17 cellular contexts compared by ENCODE assay signal in the genomic region with DNA sequence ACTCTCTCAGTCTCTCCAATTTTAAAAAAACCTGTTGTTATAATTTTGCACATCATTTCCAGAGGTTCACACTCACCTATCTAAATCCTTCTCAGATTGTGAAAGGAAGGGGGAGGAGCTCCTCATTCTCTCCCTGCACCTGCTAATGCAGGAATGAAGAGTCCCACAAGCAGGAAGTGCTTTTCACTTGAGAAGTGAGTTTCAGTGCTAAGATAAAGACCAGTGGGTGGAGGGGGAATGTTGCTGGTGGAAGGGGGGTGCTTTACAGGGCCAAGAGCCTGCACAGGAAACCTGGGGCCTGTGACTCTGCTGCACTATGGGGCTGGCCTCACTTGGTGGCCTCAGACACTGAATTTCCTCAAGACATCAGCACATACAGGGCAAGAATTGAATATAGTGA.
DNase-seq lines count a peak whose midpoint lies in the region; ATAC-seq and TF ChIP-seq lines count a peak whose summit lies in the region.
"Had no signal": no experiment of that assay in that cellular context is flagged by ENCODE, and none has a peak within 500 bp of the region (broad histone marks: within the 10 kb centered on the region; RNA-seq: fewer than 3 reads in every experiment).

No MANE protein-coding gene starts in this region.

- no peaks in the 10 kb centered on the region for H4K20me1 ChIP-seq in GM23338 (replicated peaks; ENCODE audit: insufficient read depth)
- H4K20me1 ChIP-seq in osteoblast (ENCODE audit: insufficient read depth, low read length): no peaks in the 10 kb centered on the region

- H3K9me2 ChIP-seq in GM23338 (ENCODE audit: insufficient read depth): peaks cover 9% of the 10 kb centered on the region; the same call in 1 of the 2 replicates

- no peaks in the 10 kb centered on the region for H3K27me3 ChIP-seq in GM23338 (ENCODE audit: insufficient read depth)
- H3K27me3 ChIP-seq in osteoblast (ENCODE audit: insufficient read depth, low read length): no peaks in the 10 kb centered on the region
- H3K27me3 ChIP-seq: SJSA1 had no signal

- no peak overlapping the region for H3K4me3 Mint-ChIP-seq in activated CD8-positive, alpha-beta T cell treated with anti-CD3 and anti-CD28 coated beads for 36 hours
- H3K4me3 Mint-ChIP-seq in activated CD8-positive, alpha-beta T cell treated with anti-CD3 and anti-CD28 coated beads, Interleukin-2, amount 10 ng/mL, durations not matched to agents 7 days and 5 days: no peak overlapping the region
- no peak overlapping the region for H3K4me3 Mint-ChIP-seq in GM23338
- no peak overlapping the region for H3K4me3 Mint-ChIP-seq in activated naive CD8-positive, alpha-beta T cell treated with anti-CD3 and anti-CD28 coated beads for 36 hours

- H3K27ac ChIP-seq in GM23338 (ENCODE audit: low read depth): no peak overlapping the region
- no peak overlapping the region for H3K27ac ChIP-seq in osteoblast (ENCODE audit: low read depth, low read length)
- H3K27ac ChIP-seq: C4-2B, SJSA1 had no signal

- H3K4me1 ChIP-seq in GM23338 (ENCODE audit: insufficient read depth) (no peaks in the 10 kb centered on the region), osteoblast (ENCODE audit: insufficient read depth, low read length) (no peaks in the 10 kb centered on the region)
- H3K4me1 ChIP-seq: SJSA1 had no signal

- no peaks in the 10 kb centered on the region for H3K27me3 Mint-ChIP-seq in activated CD8-positive, alpha-beta T cell treated with anti-CD3 and anti-CD28 coated beads for 36 hours
- H3K27me3 Mint-ChIP-seq in activated CD8-positive, alpha-beta T cell treated with anti-CD3 and anti-CD28 coated beads, Interleukin-2, amount 10 ng/mL, durations not matched to agents 7 days and 5 days (ENCODE audit: low read depth): no peaks in the 10 kb centered on the region
- H3K27me3 Mint-ChIP-seq in GM23338 (ENCODE audit: insufficient read depth, low read depth, poor library complexity): peaks cover 3% of the 10 kb centered on the region
- no peaks in the 10 kb centered on the region for H3K27me3 Mint-ChIP-seq in activated naive CD8-positive, alpha-beta T cell treated with anti-CD3 and anti-CD28 coated beads for 36 hours

- H3K36me3 Mint-ChIP-seq in activated CD8-positive, alpha-beta T cell treated with anti-CD3 and anti-CD28 coated beads for 36 hours (ENCODE audit: low read depth): no peaks in the 10 kb centered on the region
- H3K36me3 Mint-ChIP-seq in activated CD8-positive, alpha-beta T cell treated with anti-CD3 and anti-CD28 coated beads, Interleukin-2, amount 10 ng/mL, durations not matched to agents 7 days and 5 days (ENCODE audit: low read depth): no peaks in the 10 kb centered on the region
- no peaks in the 10 kb centered on the region for H3K36me3 Mint-ChIP-seq in GM23338 (ENCODE audit: low read depth)
- no peaks in the 10 kb centered on the region for H3K36me3 Mint-ChIP-seq in activated naive CD8-positive, alpha-beta T cell treated with anti-CD3 and anti-CD28 coated beads for 36 hours

- POLR2A ChIA-PET in activated CD8-positive, alpha-beta T cell treated with anti-CD3 and anti-CD28 coated beads for 36 hours (lab: Charles Lee): interaction anchor here (1.5 kb wide), 1 partner anchor 78 kb away, joined by 4 read pairs; no protein-coding TSS in a partner anchor
- POLR2A ChIA-PET in activated CD8-positive, alpha-beta T cell treated with anti-CD3 and anti-CD28 coated beads, Interleukin-2, amount 10 ng/mL, durations not matched to agents 7 days and 5 days (lab: Charles Lee): no interaction called here

- H3K4me1 Mint-ChIP-seq in activated CD8-positive, alpha-beta T cell treated with anti-CD3 and anti-CD28 coated beads for 36 hours (ENCODE audit: low read depth): peaks cover 13% of the 10 kb centered on the region
- peaks cover 7% of the 10 kb centered on the region for H3K4me1 Mint-ChIP-seq in activated CD8-positive, alpha-beta T cell treated with anti-CD3 and anti-CD28 coated beads, Interleukin-2, amount 10 ng/mL, durations not matched to agents 7 days and 5 days (ENCODE audit: low read depth)
- H3K4me1 Mint-ChIP-seq in GM23338: peaks cover 4% of the 10 kb centered on the region; the same call in 2 of the 3 replicates
- peaks cover 11% of the 10 kb centered on the region for H3K4me1 Mint-ChIP-seq in activated naive CD8-positive, alpha-beta T cell treated with anti-CD3 and anti-CD28 coated beads for 36 hours

- in situ Hi-C loops in GM13977 (cut with MboI; ENCODE audit: low pct_unique_long_range_greater_than_20kb, low sequenced_read_pairs, unreplicated experiment): no loop called here

- H3K27ac Mint-ChIP-seq in activated CD8-positive, alpha-beta T cell treated with anti-CD3 and anti-CD28 coated beads for 36 hours: peak overlapping the region; percentile 57
- no peak overlapping the region for H3K27ac Mint-ChIP-seq in activated CD8-positive, alpha-beta T cell treated with anti-CD3 and anti-CD28 coated beads, Interleukin-2, amount 10 ng/mL, durations not matched to agents 7 days and 5 days
- H3K27ac Mint-ChIP-seq in GM23338: no peak overlapping the region
- peak overlapping the region; percentile 19 for H3K27ac Mint-ChIP-seq in activated naive CD8-positive, alpha-beta T cell treated with anti-CD3 and anti-CD28 coated beads for 36 hours

- CTCF ChIA-PET in activated CD8-positive, alpha-beta T cell treated with anti-CD3 and anti-CD28 coated beads for 36 hours (lab: Charles Lee): interaction anchor here (2.1 kb wide), 1 partner anchor 39 kb away, joined by 6 read pairs; no protein-coding TSS in a partner anchor
- CTCF ChIA-PET in activated CD8-positive, alpha-beta T cell treated with anti-CD3 and anti-CD28 coated beads, Interleukin-2, amount 10 ng/mL, durations not matched to agents 7 days and 5 days (lab: Charles Lee): interaction anchor here (0.9 kb wide), 1 partner anchor 63 kb away, joined by 3 read pairs; no protein-coding TSS in a partner anchor

- H3K4me2 ChIP-seq in GM23338: no peak overlapping the region
- no peak overlapping the region for H3K4me2 ChIP-seq in osteoblast (ENCODE audit: insufficient read depth, low read length)

- no peaks in the 10 kb centered on the region for H3F3A ChIP-seq in GM23338 (replicated peaks; ENCODE audit: low read depth)

- no peaks in the 10 kb centered on the region for H3K9me3 Mint-ChIP-seq in activated CD8-positive, alpha-beta T cell treated with anti-CD3 and anti-CD28 coated beads for 36 hours
- H3K9me3 Mint-ChIP-seq in activated CD8-positive, alpha-beta T cell treated with anti-CD3 and anti-CD28 coated beads, Interleukin-2, amount 10 ng/mL, durations not matched to agents 7 days and 5 days (ENCODE audit: insufficient read depth): no peaks in the 10 kb centered on the region
- H3K9me3 Mint-ChIP-seq in GM23338: peaks cover 3% of the 10 kb centered on the region; the same call in 1 of the 3 replicates
- no peaks in the 10 kb centered on the region for H3K9me3 Mint-ChIP-seq in activated naive CD8-positive, alpha-beta T cell treated with anti-CD3 and anti-CD28 coated beads for 36 hours

- TF ChIP-seq CTCF in activated CD8-positive, alpha-beta T cell treated with anti-CD3 and anti-CD28 coated beads for 36 hours (IDR thresholded peaks at IDR 0.05): no peak
- TF ChIP-seq CTCF in GM23338 (conservative IDR thresholded peaks at IDR 0.05; ENCODE audit: low read depth in 2 of 2): no peak
- no peak for TF ChIP-seq CTCF in osteoblast (IDR thresholded peaks at IDR 0.05; ENCODE audit: extremely low read depth, low read depth, low read length)
- TF ChIP-seq CTCF in GM13977 (IDR thresholded peaks at IDR 0.05; ENCODE audit: extremely low read depth, insufficient read depth, missing control alignments): no peak

- intact Hi-C loops in activated CD8-positive, alpha-beta T cell treated with anti-CD3 and anti-CD28 coated beads for 36 hours (cut with micrococcal nuclease): no loop called here

- H3K9me3 ChIP-seq in osteoblast (ENCODE audit: low read depth, low read length): no peaks in the 10 kb centered on the region
- H3K9me3 ChIP-seq: SJSA1 had no signal

- H2AFZ ChIP-seq in GM23338 (no peak overlapping the region), osteoblast (ENCODE audit: low read length) (no peak overlapping the region)

- H3K79me2 ChIP-seq in GM23338 (replicated peaks; ENCODE audit: insufficient read depth): no peaks in the 10 kb centered on the region
- H3K79me2 ChIP-seq in osteoblast (ENCODE audit: insufficient read depth, low read length): no peaks in the 10 kb centered on the region

- peak; percentile 56 for ATAC-seq in activated CD8-positive, alpha-beta T cell treated with anti-CD3 and anti-CD28 coated beads for 36 hours
- ATAC-seq in activated CD8-positive, alpha-beta T cell treated with anti-CD3 and anti-CD28 coated beads, Interleukin-2, amount 10 ng/mL, durations not matched to agents 7 days and 5 days: no peak
- ATAC-seq in GM23338: no peak
- ATAC-seq: HepG2 had no signal

- H3K4me3 ChIP-seq in GM23338 (no peak overlapping the region), osteoblast (ENCODE audit: insufficient read depth, low read length) (no peak overlapping the region)
- H3K4me3 ChIP-seq: SJSA1 had no signal

- H3K36me3 ChIP-seq in GM23338 (ENCODE audit: insufficient read depth) (no peaks in the 10 kb centered on the region), osteoblast (ENCODE audit: insufficient read depth, low read length) (no peaks in the 10 kb centered on the region)
- H3K36me3 ChIP-seq: SJSA1 had no signal

- DNase-seq in activated CD8-positive, alpha-beta T cell treated with anti-CD3 and anti-CD28 coated beads for 36 hours: no peak
- no peak for DNase-seq in activated CD8-positive, alpha-beta T cell treated with anti-CD3 and anti-CD28 coated beads, Interleukin-2, amount 10 ng/mL, durations not matched to agents 7 days and 5 days
- peak; percentile 3 for DNase-seq in GM23338 (ENCODE audit: low spot score)
- no peak for DNase-seq in activated naive CD8-positive, alpha-beta T cell treated with anti-CD3 and anti-CD28 coated beads for 36 hours
- peak; percentile 36 for DNase-seq in osteoblast (ENCODE audit: insufficient read length, low spot score, missing footprints)
- no peak for DNase-seq in CD1c-positive myeloid dendritic cell (ENCODE audit: extremely low spot score)
- no peak for DNase-seq in GM19238 (ENCODE audit: insufficient read length, low spot score)
- no peak for DNase-seq in GM13977 (ENCODE audit: low spot score)
- DNase-seq: MV-4-11, NCI-H1436, NCI-H2029 treated with DMSO at 0.1 percent for 48 hours, NCI-H2227 treated with DMSO at 0.1 percent for 48 hours, NCI-H526 treated with DMSO at 0.1 percent for 48 hours, OCI-M1 had no signal

Comparison
In these comparisons a context has a peak if more than half of its experiments do, and no peak if none do; other contexts are left out.
1. H3K27ac Mint-ChIP-seq: peak in activated CD8-positive, alpha-beta T cell treated with anti-CD3 and anti-CD28 coated beads for 36 hours (single experiment) and activated naive CD8-positive, alpha-beta T cell treated with anti-CD3 and anti-CD28 coated beads for 36 hours (single experiment); none in activated CD8-positive, alpha-beta T cell treated with anti-CD3 and anti-CD28 coated beads, Interleukin-2, amount 10 ng/mL, durations not matched to agents 7 days and 5 days (single experiment) and GM23338 (single experiment).
2. DNase-seq: peak in GM23338 (single experiment) and osteoblast (single experiment); none in activated CD8-positive, alpha-beta T cell treated with anti-CD3 and anti-CD28 coated beads for 36 hours (single experiment), activated CD8-positive, alpha-beta T cell treated with anti-CD3 and anti-CD28 coated beads, Interleukin-2, amount 10 ng/mL, durations not matched to agents 7 days and 5 days (single experiment), activated naive CD8-positive, alpha-beta T cell treated with anti-CD3 and anti-CD28 coated beads for 36 hours (single experiment), CD1c-positive myeloid dendritic cell (single experiment), GM19238 (single experiment) and GM13977 (single experiment).